Comparison of ENCODE assay signal across 17 cellular contexts in genomic region chr3:188241883-188242282, GRCh38.
DNase-seq lines count a peak whose midpoint lies in the region; ATAC-seq and TF ChIP-seq lines count a peak whose summit lies in the region.
"Had no signal": no experiment of that assay in that cellular context is flagged by ENCODE, and none has a peak within 500 bp of the region (broad histone marks: within the 10 kb centered on the region; RNA-seq: fewer than 3 reads in every experiment).

No MANE protein-coding gene starts in this region.

- no peaks in the 10 kb centered on the region for H3K36me3 ChIP-seq in GM23248 (ENCODE audit: low read depth)
- H3K36me3 ChIP-seq: adrenal gland had no signal

- H3K4me3 Mint-ChIP-seq in stimulated activated memory B cell treated with anti-CD40 and anti-IgM and Interleukin-4, amounts not matched to agents 10 μg/mL and 1 μg/mL and 100 μg/mL, for 72 hours = no peak overlapping the region
- H3K4me3 Mint-ChIP-seq: GM23338 had no signal

- H3K9me3 Mint-ChIP-seq in stimulated activated memory B cell treated with anti-CD40 and anti-IgM and Interleukin-4, amounts not matched to agents 10 μg/mL and 1 μg/mL and 100 μg/mL, for 72 hours = no peaks in the 10 kb centered on the region
- H3K9me3 Mint-ChIP-seq: GM23338 had no signal

- 51 to 64% methylated on average over 3 of the region's 3 CpGs for WGBS in GM23248 (ENCODE audit: low coverage in 1 of 2, low lambda C conversion rate in 2 of 2, missing lambda C conversion rate in 2 of 2), 2 experiments

- H3K4me3 ChIP-seq in GM23248 = no peak overlapping the region
- H3K4me3 ChIP-seq: adrenal gland, BLaER1, GM23338 had no signal

- no peaks in the 10 kb centered on the region for H3K27me3 Mint-ChIP-seq in stimulated activated memory B cell treated with anti-CD40 and anti-IgM and Interleukin-4, amounts not matched to agents 10 μg/mL and 1 μg/mL and 100 μg/mL, for 72 hours

- no peaks in the 10 kb centered on the region for H3K27me3 ChIP-seq in GM23248 (replicated peaks; ENCODE audit: insufficient read depth)
- H3K27me3 ChIP-seq: adrenal gland, BLaER1 had no signal

- DNase-seq in GM23248 (peak; percentile 26), left ventricle myocardium superior (no peak), Kasumi-1 (lab: John Stamatoyannopoulos, UW) (no peak), H4 (ENCODE audit: low spot score) (no peak)
- DNase-seq: activated CD4-positive, alpha-beta T cell treated with anti-CD3 and anti-CD28 coated beads, Interleukin-2, amount 50 U/mL, for 4 hours; cortex of kidney; NCI-H1092; SIG-M5; stimulated activated CD8-positive, alpha-beta memory T cell treated with anti-CD3 and anti-CD28 coated beads, Interleukin-4, amount 100 ng/mL, for 48 hours had no signal

- H3K27ac Mint-ChIP-seq in stimulated activated memory B cell treated with anti-CD40 and anti-IgM and Interleukin-4, amounts not matched to agents 10 μg/mL and 1 μg/mL and 100 μg/mL, for 72 hours = peak overlapping the region; percentile 80
- H3K27ac Mint-ChIP-seq: GM23338 had no signal

- H3K27ac ChIP-seq in GM23248 = no peak overlapping the region
- H3K27ac ChIP-seq: BLaER1 had no signal

- H3K4me1 ChIP-seq in GM23248 (ENCODE audit: insufficient read depth) = peaks cover 34% of the 10 kb centered on the region

- peaks cover 51% of the 10 kb centered on the region for H3F3A ChIP-seq in GM23248 (ENCODE audit: insufficient read depth)

- no peak overlapping the region for H3K9ac ChIP-seq in GM23248
- H3K9ac ChIP-seq: BLaER1 had no signal

- peaks cover 72% of the 10 kb centered on the region for H3K79me2 ChIP-seq in GM23248 (ENCODE audit: insufficient read depth)

- no peaks in the 10 kb centered on the region for H3K9me3 ChIP-seq in GM23248 (ENCODE audit: low read depth)
- H3K9me3 ChIP-seq: adrenal gland, BLaER1 had no signal

- no peaks in the 10 kb centered on the region for H3K9me2 ChIP-seq in GM23248 (ENCODE audit: insufficient read depth)

- ATAC-seq in SK-N-SH treated with all-trans-retinoic acid at 6 μM for 48 hours = peak; percentile 50
- ATAC-seq in left ventricle myocardium superior = peak; percentile 18
- no peak for ATAC-seq in stimulated activated memory B cell treated with anti-CD40 and anti-IgM and Interleukin-4, amounts not matched to agents 10 μg/mL and 1 μg/mL and 100 μg/mL, for 72 hours
- no peak for ATAC-seq in GM18873 (IDR thresholded peaks at IDR 0.05; ENCODE audit: low FRiP score, unreplicated experiment)
- no peak for ATAC-seq in HG03432 (IDR thresholded peaks at IDR 0.05; ENCODE audit: unreplicated experiment)
- ATAC-seq: HepG2 had no signal

- H3K4me2 ChIP-seq in GM23248 (ENCODE audit: unreplicated experiment) = peak overlapping the region; percentile 2
- H3K4me2 ChIP-seq: BLaER1, GM23338 had no signal

- in situ Hi-C loops in GM23248 (cut with MboI) = no loop called here

- intact Hi-C loops in left ventricle myocardium superior (cut with micrococcal nuclease) = no loop called here

- no peak overlapping the region for H2AFZ ChIP-seq in GM23248
- H2AFZ ChIP-seq: GM23338 had no signal

- H3K36me3 Mint-ChIP-seq in stimulated activated memory B cell treated with anti-CD40 and anti-IgM and Interleukin-4, amounts not matched to agents 10 μg/mL and 1 μg/mL and 100 μg/mL, for 72 hours = peaks cover 16% of the 10 kb centered on the region

- no peaks in the 10 kb centered on the region for H4K20me1 ChIP-seq in GM23248 (ENCODE audit: insufficient read depth)
- H4K20me1 ChIP-seq: BLaER1 had no signal

- H3K4me1 Mint-ChIP-seq in stimulated activated memory B cell treated with anti-CD40 and anti-IgM and Interleukin-4, amounts not matched to agents 10 μg/mL and 1 μg/mL and 100 μg/mL, for 72 hours = peaks cover 72% of the 10 kb centered on the region

TF ChIP-seq in SK-N-SH treated with all-trans-retinoic acid at 6 μM for 48 hours, 23 proteins besides CTCF, POLR2A, EP300 and RAD21:
- no peak for TF ChIP-seq ZNF565 (CRISPR knock-in tag; conservative IDR thresholded peaks at IDR 0.05; ENCODE audit: low read depth)
- no peak for TF ChIP-seq TCF4 (CRISPR knock-in tag; IDR thresholded peaks at IDR 0.05; ENCODE audit: borderline replicate concordance)
- TF ChIP-seq ZC3H10 (CRISPR knock-in tag; IDR thresholded peaks at IDR 0.05) = no peak
- TF ChIP-seq ESRRG (CRISPR knock-in tag; IDR thresholded peaks at IDR 0.05) = no peak
- no peak for TF ChIP-seq OSR1 (CRISPR knock-in tag; IDR thresholded peaks at IDR 0.05)
- no peak for TF ChIP-seq BACH2 (CRISPR knock-in tag; IDR thresholded peaks at IDR 0.05; ENCODE audit: borderline replicate concordance)
- TF ChIP-seq ZFP3 (CRISPR knock-in tag; IDR thresholded peaks at IDR 0.05) = no peak
- TF ChIP-seq ZFP30 (CRISPR knock-in tag; IDR thresholded peaks at IDR 0.05) = no peak
- TF ChIP-seq, protein P1, sequence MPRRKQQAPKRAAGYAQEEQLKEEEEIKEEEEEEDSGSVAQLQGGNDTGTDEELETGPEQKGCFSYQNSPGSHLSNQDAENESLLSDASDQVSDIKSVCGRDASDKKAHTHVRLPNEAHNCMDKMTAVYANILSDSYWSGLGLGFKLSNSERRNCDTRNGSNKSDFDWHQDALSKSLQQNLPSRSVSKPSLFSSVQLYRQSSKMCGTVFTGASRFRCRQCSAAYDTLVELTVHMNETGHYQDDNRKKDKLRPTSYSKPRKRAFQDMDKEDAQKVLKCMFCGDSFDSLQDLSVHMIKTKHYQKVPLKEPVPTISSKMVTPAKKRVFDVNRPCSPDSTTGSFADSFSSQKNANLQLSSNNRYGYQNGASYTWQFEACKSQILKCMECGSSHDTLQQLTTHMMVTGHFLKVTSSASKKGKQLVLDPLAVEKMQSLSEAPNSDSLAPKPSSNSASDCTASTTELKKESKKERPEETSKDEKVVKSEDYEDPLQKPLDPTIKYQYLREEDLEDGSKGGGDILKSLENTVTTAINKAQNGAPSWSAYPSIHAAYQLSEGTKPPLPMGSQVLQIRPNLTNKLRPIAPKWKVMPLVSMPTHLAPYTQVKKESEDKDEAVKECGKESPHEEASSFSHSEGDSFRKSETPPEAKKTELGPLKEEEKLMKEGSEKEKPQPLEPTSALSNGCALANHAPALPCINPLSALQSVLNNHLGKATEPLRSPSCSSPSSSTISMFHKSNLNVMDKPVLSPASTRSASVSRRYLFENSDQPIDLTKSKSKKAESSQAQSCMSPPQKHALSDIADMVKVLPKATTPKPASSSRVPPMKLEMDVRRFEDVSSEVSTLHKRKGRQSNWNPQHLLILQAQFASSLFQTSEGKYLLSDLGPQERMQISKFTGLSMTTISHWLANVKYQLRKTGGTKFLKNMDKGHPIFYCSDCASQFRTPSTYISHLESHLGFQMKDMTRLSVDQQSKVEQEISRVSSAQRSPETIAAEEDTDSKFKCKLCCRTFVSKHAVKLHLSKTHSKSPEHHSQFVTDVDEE (CRISPR knock-in tag; IDR thresholded peaks at IDR 0.05) = no peak
- TF ChIP-seq ZNF8 (CRISPR knock-in tag; IDR thresholded peaks at IDR 0.05) = no peak
- TF ChIP-seq POU6F1 (CRISPR knock-in tag; IDR thresholded peaks at IDR 0.05; ENCODE audit: borderline replicate concordance, low read depth) = no peak
- TF ChIP-seq SNAI2 (CRISPR knock-in tag; IDR thresholded peaks at IDR 0.05) = no peak

Comparison
In these comparisons a context has a peak if more than half of its experiments do, and no peak if none do; other contexts are left out.
1. ATAC-seq: peak in SK-N-SH treated with all-trans-retinoic acid at 6 μM for 48 hours (single experiment) and left ventricle myocardium superior (single experiment); none in stimulated activated memory B cell treated with anti-CD40 and anti-IgM and Interleukin-4, amounts not matched to agents 10 μg/mL and 1 μg/mL and 100 μg/mL, for 72 hours (single experiment), GM18873 (single experiment) and HG03432 (single experiment).